18 cellular contexts compared by ENCODE assay signal in genomic region chr19:34405892-34406660, GRCh38. TPM values are rescaled to one million over a fixed set of nuclear protein-coding genes. Genes with fewer than 3 reads are reported as not detected.
DNase-seq lines count a peak whose midpoint lies in the region; ATAC-seq, FAIRE-seq and TF ChIP-seq lines count a peak whose summit lies in the region.
"Had no signal": no experiment of that assay in that cellular context is flagged by ENCODE, and none has a peak within 500 bp of the region (broad histone marks: within the 10 kb centered on the region; RNA-seq: fewer than 3 reads in every experiment).

No MANE protein-coding gene starts in this region.

- H3K4me1 Mint-ChIP-seq in Caco-2 (ENCODE audit: low read depth, unreplicated experiment) = no peaks in the 10 kb centered on the region
- peaks cover 34% of the 10 kb centered on the region for H3K4me1 Mint-ChIP-seq in activated naive CD8-positive, alpha-beta T cell treated with anti-CD3 and anti-CD28 coated beads, Interleukin-2, amount 50 U/mL, for 24 hours

- H3K36me3 Mint-ChIP-seq in Caco-2 (ENCODE audit: insufficient read depth, unreplicated experiment) = peaks cover 68% of the 10 kb centered on the region
- peaks cover 29% of the 10 kb centered on the region for H3K36me3 Mint-ChIP-seq in activated naive CD8-positive, alpha-beta T cell treated with anti-CD3 and anti-CD28 coated beads, Interleukin-2, amount 50 U/mL, for 24 hours (ENCODE audit: low read depth)

- no peak overlapping the region for H3K27ac Mint-ChIP-seq in Caco-2 (ENCODE audit: unreplicated experiment)
- H3K27ac Mint-ChIP-seq in activated naive CD8-positive, alpha-beta T cell treated with anti-CD3 and anti-CD28 coated beads, Interleukin-2, amount 50 U/mL, for 24 hours = no peak overlapping the region
- H3K27ac Mint-ChIP-seq: HFFc6 had no signal

- H3K27ac ChIP-seq in neural cell (ENCODE audit: low read length) = no peak overlapping the region
- H3K27ac ChIP-seq: cardiac muscle cell, heart left ventricle, transverse colon had no signal

- H3K9me2 ChIP-seq in neural cell (ENCODE audit: insufficient read depth, low read length) = no peaks in the 10 kb centered on the region

- H3K36me3 ChIP-seq in Caco-2 (ENCODE audit: control insufficient read depth, insufficient read depth, low read length) (0 out of 2 replicates have a peak, but pooled peaks cover 1% of the 10 kb centered on the region), neural cell (ENCODE audit: insufficient read depth, low read length) (no peaks in the 10 kb centered on the region)
- H3K36me3 ChIP-seq: transverse colon had no signal

- intact Hi-C loops in Caco-2 (cut with micrococcal nuclease; ENCODE audit: unreplicated experiment) = loop anchor here (2.0 kb wide), 1 partner anchor 41 kb away; the partner anchor contains the start of gene GPI

- H3K4me2 ChIP-seq in neural cell (ENCODE audit: low read length) = no peak overlapping the region

- no peaks in the 10 kb centered on the region for H4K20me1 ChIP-seq in neural cell (ENCODE audit: insufficient read depth)

- POLR2A ChIA-PET in Caco-2 (lab: Charles Lee) = interaction anchor here (0.7 kb wide), 1 partner anchor 94 kb away, joined by 5 read pairs; no protein-coding TSS in a partner anchor

- H3K9me3 Mint-ChIP-seq in Caco-2 (ENCODE audit: unreplicated experiment) = no peaks in the 10 kb centered on the region
- no peaks in the 10 kb centered on the region for H3K9me3 Mint-ChIP-seq in activated naive CD8-positive, alpha-beta T cell treated with anti-CD3 and anti-CD28 coated beads, Interleukin-2, amount 50 U/mL, for 24 hours
- H3K9me3 Mint-ChIP-seq: HFFc6 had no signal

- CTCF ChIA-PET in Caco-2 (lab: Charles Lee) = no interaction called here

- H3K27me3 ChIP-seq in Caco-2 (replicated peaks; ENCODE audit: control insufficient read depth, insufficient read depth, low read length) = no peaks in the 10 kb centered on the region
- no peaks in the 10 kb centered on the region for H3K27me3 ChIP-seq in neural cell (ENCODE audit: insufficient read depth, low read depth, low read length)
- H3K27me3 ChIP-seq: cardiac muscle cell, heart left ventricle, transverse colon had no signal

- no peak overlapping the region for H3K9ac ChIP-seq in neural cell (ENCODE audit: low read length)

- peaks cover 9% of the 10 kb centered on the region for H3K79me2 ChIP-seq in neural cell (replicated peaks; ENCODE audit: insufficient read depth, low read length)

- no peak for TF ChIP-seq EP300 in neural cell (conservative IDR thresholded peaks at IDR 0.05; ENCODE audit: poor library complexity, severe bottlenecking)

- ATAC-seq in activated naive CD8-positive, alpha-beta T cell treated with anti-CD3 and anti-CD28 coated beads, Interleukin-2, amount 50 U/mL, for 24 hours = no peak
- ATAC-seq: activated CD4-positive, CD25-positive, alpha-beta regulatory T cell treated with anti-CD3 and anti-CD28 coated beads, Interleukin-2, amount 50 U/mL, for 24 hours; heart left ventricle had no signal

- H3F3A ChIP-seq in neural cell (ENCODE audit: insufficient read depth, low read length, poor library complexity, severe bottlenecking) = no peaks in the 10 kb centered on the region

- no peaks in the 10 kb centered on the region for H3K27me3 Mint-ChIP-seq in Caco-2 (ENCODE audit: insufficient read depth, unreplicated experiment)
- no peaks in the 10 kb centered on the region for H3K27me3 Mint-ChIP-seq in activated naive CD8-positive, alpha-beta T cell treated with anti-CD3 and anti-CD28 coated beads, Interleukin-2, amount 50 U/mL, for 24 hours

- H3K4me3 ChIP-seq in Caco-2 (ENCODE audit: low read depth, low read length) (no peak overlapping the region), HFF-Myc (replicated peaks; ENCODE audit: low read depth, low read length) (peak overlapping the region; percentile 80), neural cell (ENCODE audit: low read length) (peak overlapping the region; percentile 100)
- H3K4me3 ChIP-seq: cardiac muscle cell, heart left ventricle had no signal

- TF ChIP-seq CTCF in Caco-2 (IDR thresholded peaks at IDR 0.05; ENCODE audit: insufficient read depth in 1 of 2, low read depth in 1 of 2, low read length in 1 of 2, severe bottlenecking in 1 of 2, unreplicated experiment in 1 of 2) (no peak), HFF-Myc (IDR thresholded peaks at IDR 0.05; ENCODE audit: low read depth, low read length, missing control alignments) (no peak), neural cell (IDR thresholded peaks at IDR 0.05; ENCODE audit: poor library complexity, severe bottlenecking) (no peak)

- DNase-seq in Caco-2 (no peak), HFF-Myc (ENCODE audit: extremely low read depth, low read depth) (no peak), DMS79 treated with DMSO at 0.1 percent for 48 hours (lab: John Stamatoyannopoulos, UW) (no peak), frontal cortex (ENCODE audit: low spot score in 2 of 2) (no peak), COR-L47 (lab: John Stamatoyannopoulos, UW) (no peak)
- no peak for DNase-seq in activated naive CD8-positive, alpha-beta T cell treated with anti-CD3 and anti-CD28 coated beads, Interleukin-2, amount 50 U/mL, for 24 hours
- DNase-seq: activated CD8-positive, alpha-beta memory T cell treated with anti-CD3 and anti-CD28 coated beads, Interleukin-2, amount 50 U/mL, for 48 hours; C1 segment of cervical spinal cord; heart left ventricle; HFFc6; mammary epithelial cell; NCI-H2029; SHP77 treated with DMSO at 0.1 percent for 48 hours; stimulated activated CD4-positive, alpha-beta T cell treated with anti-CD3 and anti-CD28 coated beads, Interleukin-12 subunit alpha, Interleukin-12 subunit beta, amount 100 ng/mL, for 4 hours; transverse colon had no signal

- no peak for FAIRE-seq in frontal cortex (lab: Jason Lieb, UNC)

- TF ChIP-seq RAD21 in neural cell (conservative IDR thresholded peaks at IDR 0.05) = no peak

- no peaks in the 10 kb centered on the region for H3K4me1 ChIP-seq in Caco-2

- BruUV-seq in Caco-2 (replicated peaks; lab: Mats Ljungman, UMichigan) = TSS peak; percentile 26

- H2AFZ ChIP-seq in neural cell (ENCODE audit: low read depth, low read length) = no peak overlapping the region

- H3K9me3 ChIP-seq in Caco-2 (no peaks in the 10 kb centered on the region), neural cell (ENCODE audit: low read length) (no peaks in the 10 kb centered on the region)
- H3K9me3 ChIP-seq: heart left ventricle, transverse colon had no signal

- no peak overlapping the region for H3K4me3 Mint-ChIP-seq in Caco-2 (ENCODE audit: unreplicated experiment)
- H3K4me3 Mint-ChIP-seq in activated naive CD8-positive, alpha-beta T cell treated with anti-CD3 and anti-CD28 coated beads, Interleukin-2, amount 50 U/mL, for 24 hours = peak overlapping the region; percentile 84

TF ChIP-seq in neural cell, 6 proteins besides CTCF, POLR2A, EP300 and RAD21:
- TF ChIP-seq REST (IDR thresholded peaks at IDR 0.05; ENCODE audit: borderline replicate concordance) (no peak), MXI1 (conservative IDR thresholded peaks at IDR 0.05; ENCODE audit: poor library complexity, severe bottlenecking) (no peak), EZH2 (IDR thresholded peaks at IDR 0.05; ENCODE audit: borderline replicate concordance, insufficient read depth, low read length, poor library complexity, severe bottlenecking) (no peak), SMC3 (conservative IDR thresholded peaks at IDR 0.05; ENCODE audit: poor library complexity) (no peak), TAF1 (IDR thresholded peaks at IDR 0.05; ENCODE audit: low read depth) (no peak), POLR2AphosphoS5 (IDR thresholded peaks at IDR 0.05) (no peak)

RNA-seq across cellular contexts. Expression of gene PDCD2L, which starts 1.9 kb away (rescaled TPM):
- total RNA-seq in Caco-2 (2022) = 33.2 and 40.2 TPM in 2 replicates
- polyA plus RNA-seq in neural cell = 47.5 and 75.2 TPM in 2 replicates
- polyA minus RNA-seq in neural cell = 19.7 and 23.5 TPM in 2 replicates
- total RNA-seq in frontal cortex = 22.4 TPM

RNA-seq across cellular contexts. Expression of gene UBA2, which starts 22.1 kb away (rescaled TPM):
- 180 and 201 TPM in 2 replicates for total RNA-seq in Caco-2 (2022)
- polyA plus RNA-seq in neural cell = 232 and 245 TPM in 2 replicates
- 198 and 202 TPM in 2 replicates for polyA minus RNA-seq in neural cell
- total RNA-seq in frontal cortex = 187 TPM

RNA-seq across cellular contexts. Expression of gene GPI, which starts 41.1 kb away (rescaled TPM):
- 329 and 381 TPM in 2 replicates for total RNA-seq in Caco-2 (2022)
- polyA plus RNA-seq in neural cell = 113 and 124 TPM in 2 replicates
- polyA minus RNA-seq in neural cell = 137 and 144 TPM in 2 replicates
- total RNA-seq in frontal cortex = 98.2 TPM
